17 cellular contexts compared by ENCODE assay signal in the genomic region with DNA sequence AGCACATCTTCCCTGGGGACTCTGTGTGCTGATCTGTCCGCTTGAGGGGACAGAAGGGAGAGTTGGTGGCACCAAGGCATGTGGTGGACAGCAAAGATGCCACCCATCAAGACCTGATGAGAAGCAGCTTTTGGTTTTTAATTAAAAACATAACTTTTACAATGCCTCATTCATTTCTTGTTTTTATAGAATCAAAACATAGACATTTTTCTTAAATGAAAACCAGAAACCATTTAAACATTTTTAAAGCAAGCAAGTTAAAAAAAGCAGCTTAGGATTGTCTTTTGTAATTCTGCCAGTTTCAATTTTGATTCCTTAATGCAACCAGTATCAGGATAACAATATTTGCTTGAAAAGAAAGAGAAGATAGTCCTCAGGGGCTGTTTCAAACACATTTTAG.
DNase-seq lines count a peak whose midpoint lies in the region; ATAC-seq and TF ChIP-seq lines count a peak whose summit lies in the region.
"Had no signal": no experiment of that assay in that cellular context is flagged by ENCODE, and none has a peak within 500 bp of the region (broad histone marks: within the 10 kb centered on the region; RNA-seq: fewer than 3 reads in every experiment).

No MANE protein-coding gene starts in this region.

- CTCF ChIA-PET in IMR-90 (lab: Yijun Ruan, JAX) = no interaction called here

- no peak overlapping the region for H2AK9ac ChIP-seq in IMR-90 (replicated peaks; ENCODE audit: low read depth, low read length, poor library complexity)

- dilution Hi-C loops in IMR-90 (cut with HindIII; ENCODE audit: low sequenced_read_pairs, unreplicated experiment) = no loop called here

- H3K4ac ChIP-seq in IMR-90 (ENCODE audit: low read depth, low read length) = no peak overlapping the region

- no peak overlapping the region for H4K5ac ChIP-seq in IMR-90 (ENCODE audit: low read depth, low read length)

- H4K91ac ChIP-seq in IMR-90 (ENCODE audit: insufficient read depth, low read depth, low read length) = no peak overlapping the region

- H2BK120ac ChIP-seq in IMR-90 (ENCODE audit: low read depth, low read length) = no peak overlapping the region

- H2AK5ac ChIP-seq in IMR-90 (ENCODE audit: low read depth, low read length) = 0 out of 2 replicates have a peak overlapping the region, but pooled peaks have one; percentile 43

- DNase-seq in IMR-90 = no peak
- DNase-seq in adipocyte (ENCODE audit: low read depth) = peak; percentile 64
- peak; percentile 41 for DNase-seq in fibroblast of gingiva (ENCODE audit: low read depth)
- no peak for DNase-seq in NCI-H526 (lab: John Stamatoyannopoulos, UW)
- DNase-seq in cerebellar cortex (ENCODE audit: low spot score) = no peak
- DNase-seq in NCI-H1694 (lab: John Stamatoyannopoulos, UW) = no peak
- DNase-seq: Caco-2; CD4-positive, CD25-positive, alpha-beta regulatory T cell; CD8-positive, alpha-beta T cell; DMS153; DND-41; H9 had no signal

- H3K9ac ChIP-seq in IMR-90 (ENCODE audit: low read depth, low read length) = no peak overlapping the region
- no peak overlapping the region for H3K9ac ChIP-seq in adipocyte (ENCODE audit: low read length)
- H3K9ac ChIP-seq: BLaER1 had no signal

- no peaks in the 10 kb centered on the region for H3K27me3 ChIP-seq in IMR-90 (ENCODE audit: control insufficient read depth, insufficient read depth, low read length)
- H3K27me3 ChIP-seq in adipocyte (replicated peaks; ENCODE audit: control insufficient read depth, insufficient read depth, low read length) = no peaks in the 10 kb centered on the region
- H3K27me3 ChIP-seq: BLaER1 had no signal

- TF ChIP-seq RAD21 in IMR-90 (IDR thresholded peaks at IDR 0.05; ENCODE audit: low read length) = no peak

- no peak overlapping the region for H2BK20ac ChIP-seq in IMR-90 (ENCODE audit: low read depth, low read length)

- H3K36me3 ChIP-seq in IMR-90 (ENCODE audit: control insufficient read depth, insufficient read depth, low read length) = no peaks in the 10 kb centered on the region
- peaks cover 3% of the 10 kb centered on the region for H3K36me3 ChIP-seq in adipocyte (ENCODE audit: control insufficient read depth, insufficient read depth, low read length, severe bottlenecking)
- H3K36me3 ChIP-seq: BLaER1 had no signal

- no peaks in the 10 kb centered on the region for H3K4me1 ChIP-seq in IMR-90 (ENCODE audit: control insufficient read depth, insufficient read depth, low read length)
- H3K4me1 ChIP-seq in adipocyte (ENCODE audit: control insufficient read depth, insufficient read depth, low read length) = peaks cover 22% of the 10 kb centered on the region
- H3K4me1 ChIP-seq: BLaER1 had no signal

- TF ChIP-seq POLR2A in IMR-90 (IDR thresholded peaks at IDR 0.05; ENCODE audit: low read depth, low read length) = no peak

- H2BK5ac ChIP-seq in IMR-90 (ENCODE audit: low read depth, low read length, poor library complexity, severe bottlenecking) = no peak overlapping the region

- H3K4me2 ChIP-seq in IMR-90 (ENCODE audit: low read depth, low read length) = no peak overlapping the region
- H3K4me2 ChIP-seq: BLaER1, GM23338 had no signal

- in situ Hi-C loops in IMR-90 (cut with MboI; ENCODE audit: low sequenced_read_pairs) = no loop called here

- intact Hi-C loops in IMR-90 (cut with micrococcal nuclease) = no loop called here

- H3K18ac ChIP-seq in IMR-90 (ENCODE audit: low read depth, low read length) = no peak overlapping the region

- H3K27ac ChIP-seq in IMR-90 (ENCODE audit: insufficient read depth, low read length) = no peak overlapping the region
- H3K27ac ChIP-seq: BLaER1, C4-2B had no signal

- H3K4me3 ChIP-seq in IMR-90 (ENCODE audit: insufficient read depth, low read depth, low read length) = no peak overlapping the region
- H3K4me3 ChIP-seq in adipocyte (ENCODE audit: low read length) = no peak overlapping the region
- H3K4me3 ChIP-seq: BLaER1, GM12878, GM23338 had no signal

- H3K9me3 ChIP-seq in IMR-90 (ENCODE audit: control insufficient read depth, insufficient read depth, low read length) (no peaks in the 10 kb centered on the region), adipocyte (ENCODE audit: control insufficient read depth, low read length) (no peaks in the 10 kb centered on the region)
- H3K9me3 ChIP-seq: BLaER1, Caco-2 had no signal

- no peak for ATAC-seq in IMR-90 (ENCODE audit: low read depth)
- ATAC-seq: CD8-positive, alpha-beta T cell; GM12878; GM23338; HCT116 had no signal

- no peak overlapping the region for H3K23ac ChIP-seq in IMR-90 (ENCODE audit: low read depth, low read length)

- H4K8ac ChIP-seq in IMR-90 (ENCODE audit: low read depth in 2 of 2, low read length in 2 of 2) = no peak overlapping the region

- no peak overlapping the region for H3K14ac ChIP-seq in IMR-90 (replicated peaks; ENCODE audit: low read depth, low read length)

- POLR2A ChIA-PET in IMR-90 (lab: Charles Lee; ENCODE audit: unreplicated experiment) = no interaction called here

- H2AFZ ChIP-seq in IMR-90 (replicated peaks; ENCODE audit: low read length, poor library complexity) = no peak overlapping the region
- H2AFZ ChIP-seq: GM23338 had no signal

- H2BK15ac ChIP-seq in IMR-90 (ENCODE audit: low read depth, low read length) = no peak overlapping the region

- BruUV-seq in IMR-90 (replicated peaks; lab: Mats Ljungman, UMichigan) = no TSS peak

- H3K9me1 ChIP-seq in IMR-90 (ENCODE audit: insufficient read depth, low read length) = 0 out of 2 replicates have a peak, but pooled peaks cover 3% of the 10 kb centered on the region

- no peak for TF ChIP-seq CTCF in IMR-90 (conservative IDR thresholded peaks at IDR 0.05; ENCODE audit: low read depth, low read length)

- no CpG with 5 or more reads among the region's 1 CpG for WGBS in IMR-90 (ENCODE audit: extremely low coverage in 2 of 2, insufficient read length in 1 of 2), 2 experiments

- H3K56ac ChIP-seq in IMR-90 (ENCODE audit: extremely low read depth, insufficient read depth, low read length) = no peak overlapping the region

- H3K79me1 ChIP-seq in IMR-90 (ENCODE audit: low read depth in 1 of 2, low read length in 2 of 2) = no peaks in the 10 kb centered on the region

- no peaks in the 10 kb centered on the region for H4K20me1 ChIP-seq in IMR-90 (ENCODE audit: insufficient read depth, low read length)
- H4K20me1 ChIP-seq: BLaER1 had no signal

TF ChIP-seq in IMR-90, 13 proteins besides CTCF, POLR2A, EP300 and RAD21:
- TF ChIP-seq ELK1 (IDR thresholded peaks at IDR 0.05; ENCODE audit: borderline replicate concordance, low read depth, low read length) (no peak), CHD1 (IDR thresholded peaks at IDR 0.05; ENCODE audit: low read depth, low read length) (no peak), MXI1 (IDR thresholded peaks at IDR 0.05; ENCODE audit: borderline replicate concordance, low read depth, low read length) (no peak), CEBPB (IDR thresholded peaks at IDR 0.05; ENCODE audit: low read depth, low read length) (no peak), USF2 (IDR thresholded peaks at IDR 0.05; ENCODE audit: low read depth, low read length) (no peak), NFE2L2 (IDR thresholded peaks at IDR 0.05; ENCODE audit: low read depth, low read length) (no peak), RFX5 (IDR thresholded peaks at IDR 0.05; ENCODE audit: low read depth, low read length) (no peak), RCOR1 (IDR thresholded peaks at IDR 0.05; ENCODE audit: insufficient replicate concordance, low read length) (no peak), BHLHE40 (IDR thresholded peaks at IDR 0.05; ENCODE audit: low read depth, low read length) (no peak), FOS (IDR thresholded peaks at IDR 0.05; ENCODE audit: low read depth, low read length) (no peak), MAFK (IDR thresholded peaks at IDR 0.05; ENCODE audit: low read depth, low read length) (no peak)

Comparison
In these comparisons a context has a peak if more than half of its experiments do, and no peak if none do; other contexts are left out.
1. DNase-seq: peak in adipocyte (single experiment) and fibroblast of gingiva (single experiment); none in IMR-90 (single experiment), NCI-H526 (0 of 2), cerebellar cortex (single experiment) and NCI-H1694 (single experiment).